ENCODE assay signal across 19 cellular contexts in genomic region chr3:71090207-71090606, GRCh38.
DNase-seq lines count a peak whose midpoint lies in the region; ATAC-seq and TF ChIP-seq lines count a peak whose summit lies in the region.
"Had no signal": no experiment of that assay in that cellular context is flagged by ENCODE, and none has a peak within 500 bp of the region (broad histone marks: within the 10 kb centered on the region; RNA-seq: fewer than 3 reads in every experiment).

No MANE protein-coding gene starts in this region.

- intact Hi-C loops in CD4-positive, alpha-beta T cell (cut with DNase I, micrococcal nuclease) = loop anchor here in 1 of 2 experiments (5.0 kb wide), 1 partner anchor 37 kb away; no protein-coding TSS in a partner anchor
- intact Hi-C loops in activated B cell treated with CpG ODN at 0.5 μM for 24 hours (cut with micrococcal nuclease) = loop anchor here (1.0 kb wide), 1 partner anchor 10 kb away; no protein-coding TSS in a partner anchor

- peaks cover 2% of the 10 kb centered on the region for H3K9me3 Mint-ChIP-seq in CD4-positive, alpha-beta T cell
- H3K9me3 Mint-ChIP-seq in activated B cell treated with CpG ODN at 0.5 μM for 24 hours = peaks cover 4% of the 10 kb centered on the region
- H3K9me3 Mint-ChIP-seq in T-helper 2 cell treated with Interferon-gamma antibody and Interleukin-4, amounts not matched to agents 5 μg/mL and 100 μg/mL, for 36 hours = no peaks in the 10 kb centered on the region
- H3K9me3 Mint-ChIP-seq: nephron had no signal

- ATAC-seq in CD4-positive, alpha-beta T cell (ENCODE audit: poor library complexity) = no peak
- peak; percentile 34 for ATAC-seq in GM18505 (IDR thresholded peaks at IDR 0.05; ENCODE audit: unreplicated experiment)
- ATAC-seq in HG02870 (IDR thresholded peaks at IDR 0.05; ENCODE audit: unreplicated experiment) = peak; percentile 28
- ATAC-seq in activated B cell treated with CpG ODN at 0.5 μM for 24 hours (ENCODE audit: low read depth) = peak; percentile 49
- ATAC-seq: body of pancreas, HCT116, HepG2, SK-N-SH treated with all-trans-retinoic acid at 6 μM for 48 hours had no signal

- H3K27me3 ChIP-seq in CD4-positive, alpha-beta T cell (ENCODE audit: control insufficient read depth, insufficient read depth, low read length) = no peaks in the 10 kb centered on the region
- H3K27me3 ChIP-seq: body of pancreas, upper lobe of right lung had no signal

- H3K27ac Mint-ChIP-seq in CD4-positive, alpha-beta T cell = peak overlapping the region; percentile 86
- peak overlapping the region; percentile 99 for H3K27ac Mint-ChIP-seq in activated B cell treated with CpG ODN at 0.5 μM for 24 hours
- no peak overlapping the region for H3K27ac Mint-ChIP-seq in T-helper 2 cell treated with Interferon-gamma antibody and Interleukin-4, amounts not matched to agents 5 μg/mL and 100 μg/mL, for 36 hours
- H3K27ac Mint-ChIP-seq: nephron had no signal

- DNase-seq in CD4-positive, alpha-beta T cell = no peak
- DNase-seq in activated B cell treated with CpG ODN at 0.5 μM for 24 hours (no peak), activated gamma-delta T cell (lab: John Stamatoyannopoulos, UW) (no peak), GF-D8 (lab: John Stamatoyannopoulos, UW) (no peak), T-helper 9 cell (no peak)
- no peak for DNase-seq in T-helper 2 cell treated with Interferon-gamma antibody and Interleukin-4, amounts not matched to agents 5 μg/mL and 100 μg/mL, for 36 hours (ENCODE audit: low spot score)
- DNase-seq: activated CD4-positive, CD25-positive, alpha-beta regulatory T cell; body of pancreas; left ventricle myocardium inferior; NCI-H345; PC-9; stimulated activated CD4-positive, alpha-beta T cell treated with anti-CD3 and anti-CD28 coated beads, Interleukin-4, amount 100 ng/mL, for 1 hour; upper lobe of right lung had no signal

- H3K27ac ChIP-seq in CD4-positive, alpha-beta T cell (ENCODE audit: low read depth, low read length) = no peak overlapping the region
- H3K27ac ChIP-seq: body of pancreas, left ventricle myocardium inferior, PC-9, upper lobe of right lung had no signal

- peaks cover 71% of the 10 kb centered on the region for H3K36me3 Mint-ChIP-seq in CD4-positive, alpha-beta T cell (ENCODE audit: low read depth)
- H3K36me3 Mint-ChIP-seq in activated B cell treated with CpG ODN at 0.5 μM for 24 hours (ENCODE audit: low read depth) = peaks cover 58% of the 10 kb centered on the region
- H3K36me3 Mint-ChIP-seq in T-helper 2 cell treated with Interferon-gamma antibody and Interleukin-4, amounts not matched to agents 5 μg/mL and 100 μg/mL, for 36 hours (ENCODE audit: low read depth) = peaks cover 34% of the 10 kb centered on the region

- CTCF ChIA-PET in CD4-positive, alpha-beta T cell (lab: Charles Lee) = interaction anchor here (0.7 kb wide), 1 partner anchor 1918 kb away, joined by 3 read pairs; no protein-coding TSS in a partner anchor
- CTCF ChIA-PET in activated B cell treated with CpG ODN at 0.5 μM for 24 hours (lab: Charles Lee) = interaction anchor here (1.3 kb wide), 2 partner anchors 22 to 41 kb away, joined by 3 read pairs; no protein-coding TSS in a partner anchor

- H3K4me3 Mint-ChIP-seq in CD4-positive, alpha-beta T cell = no peak overlapping the region
- peak overlapping the region; percentile 79 for H3K4me3 Mint-ChIP-seq in activated B cell treated with CpG ODN at 0.5 μM for 24 hours
- no peak overlapping the region for H3K4me3 Mint-ChIP-seq in T-helper 2 cell treated with Interferon-gamma antibody and Interleukin-4, amounts not matched to agents 5 μg/mL and 100 μg/mL, for 36 hours
- H3K4me3 Mint-ChIP-seq: nephron had no signal

- H3K9me3 ChIP-seq in CD4-positive, alpha-beta T cell (ENCODE audit: control insufficient read depth, low read length) = no peaks in the 10 kb centered on the region
- H3K9me3 ChIP-seq: body of pancreas, left ventricle myocardium inferior, upper lobe of right lung had no signal

- TF ChIP-seq POLR2A in GM18505 (IDR thresholded peaks at IDR 0.05; ENCODE audit: borderline replicate concordance, extremely low read depth, insufficient read depth, insufficient read length) = no peak

- POLR2A ChIA-PET in CD4-positive, alpha-beta T cell (lab: Charles Lee) = no interaction called here
- POLR2A ChIA-PET in activated B cell treated with CpG ODN at 0.5 μM for 24 hours (lab: Charles Lee) = interaction anchor here (0.9 to 34.8 kb wide), 18 partner anchors 10 to 493 kb away, joined by 3 to 785 read pairs (median 9); partner anchors contain the start of gene FOXP1

- peaks cover 84% of the 10 kb centered on the region for H3K4me1 Mint-ChIP-seq in CD4-positive, alpha-beta T cell (ENCODE audit: low read depth)
- H3K4me1 Mint-ChIP-seq in activated B cell treated with CpG ODN at 0.5 μM for 24 hours = peaks cover 93% of the 10 kb centered on the region
- peaks cover 58% of the 10 kb centered on the region for H3K4me1 Mint-ChIP-seq in T-helper 2 cell treated with Interferon-gamma antibody and Interleukin-4, amounts not matched to agents 5 μg/mL and 100 μg/mL, for 36 hours (ENCODE audit: low read depth)
- H3K4me1 Mint-ChIP-seq: nephron had no signal

- no peak for TF ChIP-seq CTCF in CD4-positive, alpha-beta T cell (IDR thresholded peaks at IDR 0.05)
- TF ChIP-seq CTCF in activated B cell treated with CpG ODN at 0.5 μM for 24 hours (IDR thresholded peaks at IDR 0.05) = no peak

- no peaks in the 10 kb centered on the region for H3K27me3 Mint-ChIP-seq in CD4-positive, alpha-beta T cell
- no peaks in the 10 kb centered on the region for H3K27me3 Mint-ChIP-seq in activated B cell treated with CpG ODN at 0.5 μM for 24 hours
- no peaks in the 10 kb centered on the region for H3K27me3 Mint-ChIP-seq in T-helper 2 cell treated with Interferon-gamma antibody and Interleukin-4, amounts not matched to agents 5 μg/mL and 100 μg/mL, for 36 hours (ENCODE audit: low read depth)
